In the genomic region with DNA sequence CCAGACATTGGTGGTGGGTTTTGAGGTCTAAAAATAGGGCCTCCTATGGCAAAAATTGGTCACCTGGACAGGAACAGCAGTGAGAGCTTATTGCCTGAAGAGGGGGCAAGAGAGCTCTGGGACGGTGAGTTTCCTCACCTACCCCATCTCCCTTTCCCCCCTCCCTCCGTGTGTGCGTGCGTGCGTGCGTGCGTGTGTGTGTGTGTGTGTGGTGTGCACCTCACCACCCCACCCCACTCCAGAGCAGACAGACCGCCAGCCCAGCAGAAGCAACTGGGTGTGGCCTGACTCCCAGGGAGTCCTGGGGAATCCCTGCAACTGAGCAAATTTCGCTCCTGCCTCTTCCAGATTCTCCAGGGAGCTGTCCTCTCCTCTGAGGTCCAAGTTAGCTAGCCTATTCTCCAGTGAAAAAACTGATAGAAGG, we compare ENCODE assay signal across 8 cellular contexts. TPM values are rescaled to one million over a fixed set of nuclear protein-coding genes. Genes with fewer than 3 reads are reported as not detected.
DNase-seq lines count a peak whose midpoint lies in the region; ATAC-seq, FAIRE-seq and TF ChIP-seq lines count a peak whose summit lies in the region.

No MANE protein-coding gene starts in this region.

- ATAC-seq in GM21381 (IDR thresholded peaks at IDR 0.05; ENCODE audit: unreplicated experiment): peak; percentile 35
- peak; percentile 61 for ATAC-seq in GM12878
- ATAC-seq in GM18861 (IDR thresholded peaks at IDR 0.05; ENCODE audit: unreplicated experiment): no peak

- H3K36me3 Mint-ChIP-seq in immature natural killer cell: no peaks in the 10 kb centered on the region

- no peaks in the 10 kb centered on the region for H3K9me3 ChIP-seq in GM12878 (replicated peaks; ENCODE audit: control insufficient read depth, insufficient read depth, low read length)

- RAD21 ChIA-PET in GM12878 (lab: Charles Lee; ENCODE audit: unreplicated experiment): interaction anchor here (0.6 to 11.2 kb wide), 27 partner anchors 11 to 283 kb away, joined by 3 to 444 read pairs (median 4); a partner anchor contains a TSS

- intact Hi-C loops in GM12878 (cut with micrococcal nuclease; ENCODE audit: unreplicated experiment): loop anchor here (1.0 kb wide), 2 partner anchors 45 to 104 kb away; a partner anchor contains a TSS

- TF ChIP-seq EP300 in GM12878 (IDR thresholded peaks at IDR 0.05; ENCODE audit: borderline replicate concordance in 1 of 2, control insufficient read depth in 1 of 2, low read depth in 2 of 2, low read length in 2 of 2): no peak

- H3K4me1 ChIP-seq in GM12878 (ENCODE audit: control insufficient read depth, insufficient read depth, low read length): peaks cover 16% of the 10 kb centered on the region

- H3K27ac ChIP-seq in C4-2B (no peak overlapping the region), GM12878 (ENCODE audit: control insufficient read depth, insufficient read depth) (peak overlapping the region; percentile 57)

- WGBS in GM12878 (ENCODE audit: insufficient coverage, insufficient replicate concordance, low lambda C conversion rate, missing lambda C conversion rate): 24% methylated on average over 3 of the region's 9 CpGs

- H3K79me2 ChIP-seq in GM12878 (ENCODE audit: control insufficient read depth, insufficient read depth, low read length): peaks cover 4% of the 10 kb centered on the region

- no peak overlapping the region for H3K9ac ChIP-seq in GM12878 (ENCODE audit: control insufficient read depth, insufficient read depth, low read length)

- no peaks in the 10 kb centered on the region for H4K20me1 ChIP-seq in GM12878 (ENCODE audit: control insufficient read depth, insufficient read depth)

- peak; percentile 66 for TF ChIP-seq CTCF in C4-2B (conservative IDR thresholded peaks at IDR 0.05)
- TF ChIP-seq CTCF in GM12878 (IDR thresholded peaks at IDR 0.05 in 2 of 3, conservative IDR thresholded peaks at IDR 0.05 in 1 of 3; ENCODE audit: control insufficient read depth in 2 of 3, extremely low read depth in 1 of 3, insufficient read depth in 1 of 3, low read depth in 3 of 3, low read length in 3 of 3): peak; percentile 72 to 80 (median 73)

- peaks cover 0 to 2% (median 0%) of the 10 kb centered on the region in 6 donors for H3K9me3 Mint-ChIP-seq in immature natural killer cell

- H3K36me3 ChIP-seq in GM12878 (ENCODE audit: control insufficient read depth in 2 of 2, insufficient read depth in 2 of 2, low read length in 1 of 2): no peaks in the 10 kb centered on the region

- BruUV-seq in GM12878 (replicated peaks; lab: Mats Ljungman, UMichigan): no TSS peak

- no peak for TF ChIP-seq POLR2A in GM12878 (IDR thresholded peaks at IDR 0.05; ENCODE audit: low read depth, low read length)

- no peak overlapping the region for H3K4me3 ChIP-seq in GM12878

- POLR2A ChIA-PET in GM12878 (lab: Charles Lee): interaction anchor here (0.5 to 10.5 kb wide), 10 partner anchors 41 to 222 kb away, joined by 3 to 287 read pairs (median 4); a partner anchor contains a TSS

- SMC1A ChIA-PET in GM12878 (lab: Charles Lee; ENCODE audit: uncharacterized antibody, unreplicated experiment): interaction anchor here (0.6 to 8.6 kb wide), 20 partner anchors 11 to 233 kb away, joined by 3 to 425 read pairs (median 4); a partner anchor contains a TSS

- H3K4me3 Mint-ChIP-seq in immature natural killer cell: peak overlapping the region; percentile 70 to 81 (median 77)

- DNase-seq in NCI-H1105 (lab: John Stamatoyannopoulos, UW) (peak; percentile 16), T1000 (lab: John Stamatoyannopoulos, UW) (peak; percentile 9), GM12878 (ENCODE audit: low read depth, low spot score) (no peak), immature natural killer cell (peak; percentile 85 to 91 (median 86))
- DNase-seq in stimulated activated CD4-positive, alpha-beta T cell treated with anti-CD3 and anti-CD28 coated beads, Interleukin-15, amount 100 ng/mL, for 24 hours: peak; percentile 66

- peak overlapping the region; percentile 96 to 99 (median 98) for H3K27ac Mint-ChIP-seq in immature natural killer cell

- no peaks in the 10 kb centered on the region for H3K27me3 ChIP-seq in GM12878 (replicated peaks in 1 of 2; ENCODE audit: control insufficient read depth in 2 of 2, insufficient read depth in 2 of 2, low read length in 1 of 2)

- CTCF ChIA-PET in GM12878 (lab: Yijun Ruan, JAX): interaction anchor here (0.6 to 8.6 kb wide), 31 partner anchors 11 to 134 kb away, joined by 3 to 273 read pairs (median 5); a partner anchor contains a TSS

- FAIRE-seq in GM12878 (lab: Jason Lieb, UNC): peak; percentile 84

- peak; percentile 74 for TF ChIP-seq RAD21 in GM12878 (IDR thresholded peaks at IDR 0.05; ENCODE audit: insufficient read depth, low read depth, low read length)

- H3K4me2 ChIP-seq in GM12878 (ENCODE audit: control insufficient read depth, insufficient read depth): peak overlapping the region; percentile 82

- in situ Hi-C loops in GM12878 (cut with MboI): no loop called here

- H3K27me3 Mint-ChIP-seq in immature natural killer cell (ENCODE audit: low read depth in 3 of 3): peaks cover 24 to 35% (median 31%) of the 10 kb centered on the region in 3 donors

- H3K4me1 Mint-ChIP-seq in immature natural killer cell: peaks cover 40 to 47% of the 10 kb centered on the region in 2 donors

- H2AFZ ChIP-seq in GM12878 (ENCODE audit: control insufficient read depth, low read depth, low read length): no peak overlapping the region; the same call in 1 of the 2 replicates

TF ChIP-seq in GM12878, 131 proteins besides CTCF, POLR2A, EP300 and RAD21 (continues in another document):
- TF ChIP-seq, protein P1, sequence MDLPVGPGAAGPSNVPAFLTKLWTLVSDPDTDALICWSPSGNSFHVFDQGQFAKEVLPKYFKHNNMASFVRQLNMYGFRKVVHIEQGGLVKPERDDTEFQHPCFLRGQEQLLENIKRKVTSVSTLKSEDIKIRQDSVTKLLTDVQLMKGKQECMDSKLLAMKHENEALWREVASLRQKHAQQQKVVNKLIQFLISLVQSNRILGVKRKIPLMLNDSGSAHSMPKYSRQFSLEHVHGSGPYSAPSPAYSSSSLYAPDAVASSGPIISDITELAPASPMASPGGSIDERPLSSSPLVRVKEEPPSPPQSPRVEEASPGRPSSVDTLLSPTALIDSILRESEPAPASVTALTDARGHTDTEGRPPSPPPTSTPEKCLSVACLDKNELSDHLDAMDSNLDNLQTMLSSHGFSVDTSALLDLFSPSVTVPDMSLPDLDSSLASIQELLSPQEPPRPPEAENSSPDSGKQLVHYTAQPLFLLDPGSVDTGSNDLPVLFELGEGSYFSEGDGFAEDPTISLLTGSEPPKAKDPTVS (IDR thresholded peaks at IDR 0.05; ENCODE audit: low read depth, low read length): no peak
- TF ChIP-seq TARDBP (IDR thresholded peaks at IDR 0.05; ENCODE audit: borderline replicate concordance) (no peak), MXI1 (IDR thresholded peaks at IDR 0.05; ENCODE audit: low read depth, low read length) (0 out of 2 replicates have a peak, but pooled peaks have one; percentile 22), NFYA (IDR thresholded peaks at IDR 0.05; ENCODE audit: borderline replicate concordance, low read depth, low read length) (no peak), SIN3A (IDR thresholded peaks at IDR 0.05; ENCODE audit: low read depth, low read length) (no peak)
- TF ChIP-seq, protein P2, sequence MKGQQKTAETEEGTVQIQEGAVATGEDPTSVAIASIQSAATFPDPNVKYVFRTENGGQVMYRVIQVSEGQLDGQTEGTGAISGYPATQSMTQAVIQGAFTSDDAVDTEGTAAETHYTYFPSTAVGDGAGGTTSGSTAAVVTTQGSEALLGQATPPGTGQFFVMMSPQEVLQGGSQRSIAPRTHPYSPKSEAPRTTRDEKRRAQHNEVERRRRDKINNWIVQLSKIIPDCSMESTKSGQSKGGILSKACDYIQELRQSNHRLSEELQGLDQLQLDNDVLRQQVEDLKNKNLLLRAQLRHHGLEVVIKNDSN (IDR thresholded peaks at IDR 0.05; ENCODE audit: borderline replicate concordance, extremely low read length, insufficient read depth, low read depth, low read length): no peak
- TF ChIP-seq, protein P3, sequence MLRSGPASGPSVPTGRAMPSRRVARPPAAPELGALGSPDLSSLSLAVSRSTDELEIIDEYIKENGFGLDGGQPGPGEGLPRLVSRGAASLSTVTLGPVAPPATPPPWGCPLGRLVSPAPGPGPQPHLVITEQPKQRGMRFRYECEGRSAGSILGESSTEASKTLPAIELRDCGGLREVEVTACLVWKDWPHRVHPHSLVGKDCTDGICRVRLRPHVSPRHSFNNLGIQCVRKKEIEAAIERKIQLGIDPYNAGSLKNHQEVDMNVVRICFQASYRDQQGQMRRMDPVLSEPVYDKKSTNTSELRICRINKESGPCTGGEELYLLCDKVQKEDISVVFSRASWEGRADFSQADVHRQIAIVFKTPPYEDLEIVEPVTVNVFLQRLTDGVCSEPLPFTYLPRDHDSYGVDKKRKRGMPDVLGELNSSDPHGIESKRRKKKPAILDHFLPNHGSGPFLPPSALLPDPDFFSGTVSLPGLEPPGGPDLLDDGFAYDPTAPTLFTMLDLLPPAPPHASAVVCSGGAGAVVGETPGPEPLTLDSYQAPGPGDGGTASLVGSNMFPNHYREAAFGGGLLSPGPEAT (IDR thresholded peaks at IDR 0.05; ENCODE audit: low read depth): peak; percentile 58

RNA-seq across cellular contexts. Expression of a gene that starts 44.7 kb away (rescaled TPM):
- 11.5 and 12.7 TPM in 2 replicates for total RNA-seq in GM12878 (2013; cell fraction: nucleolus; rRNA removed)
- total RNA-seq in GM12878 (2014; rRNA removed): 26.5 and 28.1 TPM in 2 replicates
- total RNA-seq in GM12878 (2014; rRNA removed; fragmentation: Illumina TruSeq; extraction: Trizol): 44.6 and 44.8 TPM in 2 replicates
- 57.3 and 65.8 TPM in 2 replicates for total RNA-seq in GM12878 (2021)
- polyA plus RNA-seq in GM12878 (2011; ENCODE audit: low read depth): 40.2 TPM
- 86.5 and 105 TPM in 2 replicates for polyA plus RNA-seq in GM12878 (2011; rRNA removed)
- 54.5 and 55.8 TPM in 2 replicates for polyA plus RNA-seq in GM12878 (2011; cell fraction: cytosol; rRNA removed)
- polyA plus RNA-seq in GM12878 (2011; cell fraction: nucleus; rRNA removed): 22.0 and 28.3 TPM in 2 replicates
- polyA plus RNA-seq in GM12878 (2012): 35.3 and 36.1 TPM in 2 replicates
- polyA plus RNA-seq in GM12878 (2014; fragmentation: Illumina TruSeq; extraction: Trizol): 71.2 and 77.5 TPM in 2 replicates
- polyA plus RNA-seq in GM12878 (2014; fragmentation: Nextera tagmentation; extraction: Ambion mirVana): 10 to 100 TPM; 31.2 to 31.5 TPM
- polyA plus RNA-seq in GM12878 (2014; rRNA removed): 54.5 and 64.8 TPM in 2 replicates
- 10 to 100 TPM; 76.1 to 77.0 TPM for polyA plus RNA-seq in GM12878 (2016; fragmentation: Nextera tagmentation; extraction: Ambion mirVana)
- polyA minus RNA-seq in GM12878 (2011; rRNA and poly(A)+ RNA removed): 49.0 and 87.7 TPM in 2 replicates
- polyA minus RNA-seq in GM12878 (2011; cell fraction: cytosol; rRNA and poly(A)+ RNA removed): 17.2 and 22.5 TPM in 2 replicates
- polyA minus RNA-seq in GM12878 (2011; cell fraction: nucleus; rRNA and poly(A)+ RNA removed): 6.4 and 10.3 TPM in 2 replicates
- 10 to 100 TPM; 41.9 to 54.6 (median 45.6) TPM for polyA plus RNA-seq in immature natural killer cell
